1 cellular context compared by ENCODE assay signal in the genomic region with DNA sequence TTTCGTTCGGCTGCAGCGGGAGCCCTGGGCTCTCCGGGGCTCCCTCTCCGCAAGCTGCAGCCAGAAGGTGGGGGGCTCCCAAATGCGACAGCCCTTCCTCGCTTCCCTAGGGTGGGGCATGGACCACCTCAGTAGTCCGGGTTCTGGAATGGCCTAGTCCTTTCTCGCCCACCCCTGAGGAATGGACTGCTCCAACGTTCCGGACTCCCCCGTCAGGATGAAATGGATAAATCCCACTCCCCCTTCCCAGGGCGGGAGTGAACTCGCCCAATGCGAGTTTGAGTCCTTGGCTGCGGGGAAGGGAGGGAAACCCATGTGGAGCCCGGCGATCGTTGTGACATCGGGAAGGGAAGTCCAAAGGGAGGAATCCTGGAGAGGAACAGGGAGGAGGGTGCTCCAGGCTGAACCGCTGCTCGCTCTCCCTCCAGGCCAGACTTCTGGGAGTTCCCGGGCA.
TF ChIP-seq lines count a peak whose summit lies in the region.

No MANE protein-coding gene starts in this region.

TF ChIP-seq in HEK293, 187 proteins besides CTCF, POLR2A, EP300 and RAD21 (continued from another document):
- TF ChIP-seq ZBTB7A (tag by site-specific recombination; IDR thresholded peaks at IDR 0.05; ENCODE audit: low read depth) = no peak
- TF ChIP-seq REPIN1 (tag by site-specific recombination; IDR thresholded peaks at IDR 0.05; ENCODE audit: low read depth) = 0 out of 2 replicates have a peak, but pooled peaks have one; percentile 43
- TF ChIP-seq ZNF350 (tag by site-specific recombination; IDR thresholded peaks at IDR 0.05) = no peak
- peak; percentile 81 for TF ChIP-seq ZBTB20 (tag by site-specific recombination; IDR thresholded peaks at IDR 0.05)
- peak; percentile 30; the same call in 1 of the 2 replicates for TF ChIP-seq ZNF660 (tag by site-specific recombination; IDR thresholded peaks at IDR 0.05)
- TF ChIP-seq KLF7 (tag by site-specific recombination; IDR thresholded peaks at IDR 0.05; ENCODE audit: borderline replicate concordance) = peak; percentile 57; the same call in 1 of the 2 replicates
- peak; percentile 85 for TF ChIP-seq ZFP37 (tag by site-specific recombination; IDR thresholded peaks at IDR 0.05)
- TF ChIP-seq ZSCAN5A (tag by site-specific recombination; IDR thresholded peaks at IDR 0.05) = 0 out of 2 replicates have a peak, but pooled peaks have one; percentile 40
- TF ChIP-seq HOXC10 (CRISPR knock-in tag; IDR thresholded peaks at IDR 0.05) = 0 out of 2 replicates have a peak, but pooled peaks have one; percentile 80
- TF ChIP-seq WT1 (tag by site-specific recombination; IDR thresholded peaks at IDR 0.05) = peak; percentile 18; the same call in 1 of the 2 replicates
- TF ChIP-seq ZNF664 (tag by site-specific recombination; IDR thresholded peaks at IDR 0.05) = peak; percentile 4; the same call in 1 of the 2 replicates
- TF ChIP-seq ZNF366 (tag by site-specific recombination; conservative IDR thresholded peaks at IDR 0.05) = no peak; the same call in none of the 2 replicates
- TF ChIP-seq PRDM4 (tag by site-specific recombination; IDR thresholded peaks at IDR 0.05) = peak; percentile 44; the same call in 1 of the 2 replicates
- TF ChIP-seq, protein P1, sequence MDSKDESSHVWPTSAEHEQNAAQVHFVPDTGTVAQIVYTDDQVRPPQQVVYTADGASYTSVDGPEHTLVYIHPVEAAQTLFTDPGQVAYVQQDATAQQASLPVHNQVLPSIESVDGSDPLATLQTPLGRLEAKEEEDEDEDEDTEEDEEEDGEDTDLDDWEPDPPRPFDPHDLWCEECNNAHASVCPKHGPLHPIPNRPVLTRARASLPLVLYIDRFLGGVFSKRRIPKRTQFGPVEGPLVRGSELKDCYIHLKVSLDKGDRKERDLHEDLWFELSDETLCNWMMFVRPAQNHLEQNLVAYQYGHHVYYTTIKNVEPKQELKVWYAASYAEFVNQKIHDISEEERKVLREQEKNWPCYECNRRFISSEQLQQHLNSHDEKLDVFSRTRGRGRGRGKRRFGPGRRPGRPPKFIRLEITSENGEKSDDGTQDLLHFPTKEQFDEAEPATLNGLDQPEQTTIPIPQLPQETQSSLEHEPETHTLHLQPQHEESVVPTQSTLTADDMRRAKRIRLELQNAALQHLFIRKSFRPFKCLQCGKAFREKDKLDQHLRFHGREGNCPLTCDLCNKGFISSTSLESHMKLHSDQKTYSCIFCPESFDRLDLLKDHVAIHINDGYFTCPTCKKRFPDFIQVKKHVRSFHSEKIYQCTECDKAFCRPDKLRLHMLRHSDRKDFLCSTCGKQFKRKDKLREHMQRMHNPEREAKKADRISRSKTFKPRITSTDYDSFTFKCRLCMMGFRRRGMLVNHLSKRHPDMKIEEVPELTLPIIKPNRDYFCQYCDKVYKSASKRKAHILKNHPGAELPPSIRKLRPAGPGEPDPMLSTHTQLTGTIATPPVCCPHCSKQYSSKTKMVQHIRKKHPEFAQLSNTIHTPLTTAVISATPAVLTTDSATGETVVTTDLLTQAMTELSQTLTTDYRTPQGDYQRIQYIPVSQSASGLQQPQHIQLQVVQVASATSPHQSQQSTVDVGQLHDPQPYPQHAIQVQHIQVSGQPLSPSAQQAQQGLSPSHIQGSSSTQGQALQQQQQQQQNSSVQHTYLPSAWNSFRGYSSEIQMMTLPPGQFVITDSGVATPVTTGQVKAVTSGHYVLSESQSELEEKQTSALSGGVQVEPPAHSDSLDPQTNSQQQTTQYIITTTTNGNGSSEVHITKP (tag by site-specific recombination; IDR thresholded peaks at IDR 0.05) = peak; percentile 99
- no peak for TF ChIP-seq ZNF37A (tag by site-specific recombination; IDR thresholded peaks at IDR 0.05)
- TF ChIP-seq, protein P2, sequence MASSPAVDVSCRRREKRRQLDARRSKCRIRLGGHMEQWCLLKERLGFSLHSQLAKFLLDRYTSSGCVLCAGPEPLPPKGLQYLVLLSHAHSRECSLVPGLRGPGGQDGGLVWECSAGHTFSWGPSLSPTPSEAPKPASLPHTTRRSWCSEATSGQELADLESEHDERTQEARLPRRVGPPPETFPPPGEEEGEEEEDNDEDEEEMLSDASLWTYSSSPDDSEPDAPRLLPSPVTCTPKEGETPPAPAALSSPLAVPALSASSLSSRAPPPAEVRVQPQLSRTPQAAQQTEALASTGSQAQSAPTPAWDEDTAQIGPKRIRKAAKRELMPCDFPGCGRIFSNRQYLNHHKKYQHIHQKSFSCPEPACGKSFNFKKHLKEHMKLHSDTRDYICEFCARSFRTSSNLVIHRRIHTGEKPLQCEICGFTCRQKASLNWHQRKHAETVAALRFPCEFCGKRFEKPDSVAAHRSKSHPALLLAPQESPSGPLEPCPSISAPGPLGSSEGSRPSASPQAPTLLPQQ (tag by site-specific recombination; IDR thresholded peaks at IDR 0.05) = peak; percentile 25; the same call in 1 of the 2 replicates
- TF ChIP-seq, protein P3, sequence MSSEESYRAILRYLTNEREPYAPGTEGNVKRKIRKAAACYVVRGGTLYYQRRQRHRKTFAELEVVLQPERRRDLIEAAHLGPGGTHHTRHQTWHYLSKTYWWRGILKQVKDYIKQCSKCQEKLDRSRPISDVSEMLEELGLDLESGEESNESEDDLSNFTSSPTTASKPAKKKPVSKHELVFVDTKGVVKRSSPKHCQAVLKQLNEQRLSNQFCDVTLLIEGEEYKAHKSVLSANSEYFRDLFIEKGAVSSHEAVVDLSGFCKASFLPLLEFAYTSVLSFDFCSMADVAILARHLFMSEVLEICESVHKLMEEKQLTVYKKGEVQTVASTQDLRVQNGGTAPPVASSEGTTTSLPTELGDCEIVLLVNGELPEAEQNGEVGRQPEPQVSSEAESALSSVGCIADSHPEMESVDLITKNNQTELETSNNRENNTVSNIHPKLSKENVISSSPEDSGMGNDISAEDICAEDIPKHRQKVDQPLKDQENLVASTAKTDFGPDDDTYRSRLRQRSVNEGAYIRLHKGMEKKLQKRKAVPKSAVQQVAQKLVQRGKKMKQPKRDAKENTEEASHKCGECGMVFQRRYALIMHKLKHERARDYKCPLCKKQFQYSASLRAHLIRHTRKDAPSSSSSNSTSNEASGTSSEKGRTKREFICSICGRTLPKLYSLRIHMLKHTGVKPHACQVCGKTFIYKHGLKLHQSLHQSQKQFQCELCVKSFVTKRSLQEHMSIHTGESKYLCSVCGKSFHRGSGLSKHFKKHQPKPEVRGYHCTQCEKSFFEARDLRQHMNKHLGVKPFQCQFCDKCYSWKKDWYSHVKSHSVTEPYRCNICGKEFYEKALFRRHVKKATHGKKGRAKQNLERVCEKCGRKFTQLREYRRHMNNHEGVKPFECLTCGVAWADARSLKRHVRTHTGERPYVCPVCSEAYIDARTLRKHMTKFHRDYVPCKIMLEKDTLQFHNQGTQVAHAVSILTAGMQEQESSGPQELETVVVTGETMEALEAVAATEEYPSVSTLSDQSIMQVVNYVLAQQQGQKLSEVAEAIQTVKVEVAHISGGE (tag by site-specific recombination; conservative IDR thresholded peaks at IDR 0.05; ENCODE audit: low read depth) = peak; percentile 69; the same call in 1 of the 2 replicates
- TF ChIP-seq ZNF561 (tag by site-specific recombination; IDR thresholded peaks at IDR 0.05; ENCODE audit: borderline replicate concordance) = 0 out of 2 replicates have a peak, but pooled peaks have one; percentile 20
- TF ChIP-seq, protein P4, sequence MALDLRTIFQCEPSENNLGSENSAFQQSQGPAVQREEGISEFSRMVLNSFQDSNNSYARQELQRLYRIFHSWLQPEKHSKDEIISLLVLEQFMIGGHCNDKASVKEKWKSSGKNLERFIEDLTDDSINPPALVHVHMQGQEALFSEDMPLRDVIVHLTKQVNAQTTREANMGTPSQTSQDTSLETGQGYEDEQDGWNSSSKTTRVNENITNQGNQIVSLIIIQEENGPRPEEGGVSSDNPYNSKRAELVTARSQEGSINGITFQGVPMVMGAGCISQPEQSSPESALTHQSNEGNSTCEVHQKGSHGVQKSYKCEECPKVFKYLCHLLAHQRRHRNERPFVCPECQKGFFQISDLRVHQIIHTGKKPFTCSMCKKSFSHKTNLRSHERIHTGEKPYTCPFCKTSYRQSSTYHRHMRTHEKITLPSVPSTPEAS (tag by site-specific recombination; IDR thresholded peaks at IDR 0.05) = no peak
- 0 out of 2 replicates have a peak, but pooled peaks have one; percentile 8 for TF ChIP-seq ZNF239 (tag by site-specific recombination; IDR thresholded peaks at IDR 0.05)
- TF ChIP-seq, protein P5, sequence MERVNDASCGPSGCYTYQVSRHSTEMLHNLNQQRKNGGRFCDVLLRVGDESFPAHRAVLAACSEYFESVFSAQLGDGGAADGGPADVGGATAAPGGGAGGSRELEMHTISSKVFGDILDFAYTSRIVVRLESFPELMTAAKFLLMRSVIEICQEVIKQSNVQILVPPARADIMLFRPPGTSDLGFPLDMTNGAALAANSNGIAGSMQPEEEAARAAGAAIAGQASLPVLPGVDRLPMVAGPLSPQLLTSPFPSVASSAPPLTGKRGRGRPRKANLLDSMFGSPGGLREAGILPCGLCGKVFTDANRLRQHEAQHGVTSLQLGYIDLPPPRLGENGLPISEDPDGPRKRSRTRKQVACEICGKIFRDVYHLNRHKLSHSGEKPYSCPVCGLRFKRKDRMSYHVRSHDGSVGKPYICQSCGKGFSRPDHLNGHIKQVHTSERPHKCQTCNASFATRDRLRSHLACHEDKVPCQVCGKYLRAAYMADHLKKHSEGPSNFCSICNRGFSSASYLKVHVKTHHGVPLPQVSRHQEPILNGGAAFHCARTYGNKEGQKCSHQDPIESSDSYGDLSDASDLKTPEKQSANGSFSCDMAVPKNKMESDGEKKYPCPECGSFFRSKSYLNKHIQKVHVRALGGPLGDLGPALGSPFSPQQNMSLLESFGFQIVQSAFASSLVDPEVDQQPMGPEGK (tag by site-specific recombination; IDR thresholded peaks at IDR 0.05) = peak; percentile 84
- peak; percentile 88 for TF ChIP-seq ZNF600 (tag by site-specific recombination; IDR thresholded peaks at IDR 0.05)
- 0 out of 2 replicates have a peak, but pooled peaks have one; percentile 59 for TF ChIP-seq BCL11B (tag by site-specific recombination; IDR thresholded peaks at IDR 0.05; ENCODE audit: low read depth)
- TF ChIP-seq, protein P6, sequence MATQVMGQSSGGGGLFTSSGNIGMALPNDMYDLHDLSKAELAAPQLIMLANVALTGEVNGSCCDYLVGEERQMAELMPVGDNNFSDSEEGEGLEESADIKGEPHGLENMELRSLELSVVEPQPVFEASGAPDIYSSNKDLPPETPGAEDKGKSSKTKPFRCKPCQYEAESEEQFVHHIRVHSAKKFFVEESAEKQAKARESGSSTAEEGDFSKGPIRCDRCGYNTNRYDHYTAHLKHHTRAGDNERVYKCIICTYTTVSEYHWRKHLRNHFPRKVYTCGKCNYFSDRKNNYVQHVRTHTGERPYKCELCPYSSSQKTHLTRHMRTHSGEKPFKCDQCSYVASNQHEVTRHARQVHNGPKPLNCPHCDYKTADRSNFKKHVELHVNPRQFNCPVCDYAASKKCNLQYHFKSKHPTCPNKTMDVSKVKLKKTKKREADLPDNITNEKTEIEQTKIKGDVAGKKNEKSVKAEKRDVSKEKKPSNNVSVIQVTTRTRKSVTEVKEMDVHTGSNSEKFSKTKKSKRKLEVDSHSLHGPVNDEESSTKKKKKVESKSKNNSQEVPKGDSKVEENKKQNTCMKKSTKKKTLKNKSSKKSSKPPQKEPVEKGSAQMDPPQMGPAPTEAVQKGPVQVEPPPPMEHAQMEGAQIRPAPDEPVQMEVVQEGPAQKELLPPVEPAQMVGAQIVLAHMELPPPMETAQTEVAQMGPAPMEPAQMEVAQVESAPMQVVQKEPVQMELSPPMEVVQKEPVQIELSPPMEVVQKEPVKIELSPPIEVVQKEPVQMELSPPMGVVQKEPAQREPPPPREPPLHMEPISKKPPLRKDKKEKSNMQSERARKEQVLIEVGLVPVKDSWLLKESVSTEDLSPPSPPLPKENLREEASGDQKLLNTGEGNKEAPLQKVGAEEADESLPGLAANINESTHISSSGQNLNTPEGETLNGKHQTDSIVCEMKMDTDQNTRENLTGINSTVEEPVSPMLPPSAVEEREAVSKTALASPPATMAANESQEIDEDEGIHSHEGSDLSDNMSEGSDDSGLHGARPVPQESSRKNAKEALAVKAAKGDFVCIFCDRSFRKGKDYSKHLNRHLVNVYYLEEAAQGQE (tag by site-specific recombination; IDR thresholded peaks at IDR 0.05) = 0 out of 2 replicates have a peak, but pooled peaks have one; percentile 1
- TF ChIP-seq ZSCAN30 (tag by site-specific recombination; IDR thresholded peaks at IDR 0.05) = peak; percentile 59; the same call in 1 of the 2 replicates
- peak; percentile 47 for TF ChIP-seq IKZF3 (tag by site-specific recombination; IDR thresholded peaks at IDR 0.05)
- peak; percentile 57; the same call in 1 of the 2 replicates for TF ChIP-seq KLF16 (tag by site-specific recombination; IDR thresholded peaks at IDR 0.05)
- TF ChIP-seq MZF1 (tag by site-specific recombination; IDR thresholded peaks at IDR 0.05; ENCODE audit: borderline replicate concordance) = peak; percentile 29; the same call in 1 of the 2 replicates
- peak; percentile 47 for TF ChIP-seq ZNF24 (tag by site-specific recombination; IDR thresholded peaks at IDR 0.05)
